8 cellular contexts compared by ENCODE assay signal in the genomic region with DNA sequence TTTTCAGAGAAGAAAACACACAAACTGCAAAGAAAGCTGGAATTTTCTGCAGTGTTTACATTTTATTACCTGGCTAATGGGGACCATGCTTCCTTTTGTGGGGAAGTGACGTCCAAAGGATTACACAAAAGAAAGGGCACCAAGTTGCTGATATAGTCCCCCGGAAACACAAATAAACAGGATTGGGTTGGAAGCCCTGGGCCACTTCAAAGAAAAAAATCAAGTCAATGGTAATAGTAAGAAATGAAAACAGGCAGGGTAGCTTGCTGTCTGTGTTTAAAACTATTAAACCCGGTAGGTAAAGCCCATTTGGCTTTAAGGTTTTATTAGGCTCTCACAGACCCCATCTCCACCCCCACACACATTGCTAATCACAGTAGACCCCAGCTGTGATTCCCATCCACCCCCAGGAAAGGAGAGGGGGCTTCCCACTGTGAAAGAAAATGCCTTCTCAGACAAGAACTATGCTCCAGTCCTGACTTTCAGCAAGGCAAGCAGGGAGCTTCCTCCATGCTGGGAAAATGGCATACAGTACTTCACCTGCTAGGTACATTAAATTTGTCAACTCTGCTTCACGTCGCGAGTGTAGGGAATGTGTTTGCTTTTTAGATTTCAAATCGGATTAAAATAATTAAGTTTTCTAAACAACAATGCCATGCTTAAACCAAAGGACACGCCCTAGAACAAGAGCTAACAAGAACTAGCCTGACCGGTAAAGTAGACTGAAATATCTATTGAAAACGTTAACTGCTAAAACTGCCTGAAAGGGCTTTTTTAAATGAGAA. TPM values are rescaled to one million over a fixed set of nuclear protein-coding genes. Genes with fewer than 3 reads are reported as not detected.
DNase-seq lines count a peak whose midpoint lies in the region; ATAC-seq lines count a peak whose summit lies in the region.

No MANE protein-coding gene starts in this region.

- H3K9me3 Mint-ChIP-seq in naive thymus-derived CD4-positive, alpha-beta T cell, result peaks cover 0 to 4% (median 0%) of the 10 kb centered on the region in 11 donors

- H3K36me3 Mint-ChIP-seq in naive thymus-derived CD4-positive, alpha-beta T cell, result peaks cover 0 to 4% (median 0%) of the 10 kb centered on the region in 5 donors

- peaks cover 35 to 68% (median 47%) of the 10 kb centered on the region in 5 donors for H3K27me3 Mint-ChIP-seq in naive thymus-derived CD4-positive, alpha-beta T cell

- no peaks in the 10 kb centered on the region for H3K27me3 ChIP-seq in effector memory CD4-positive, alpha-beta T cell (replicated peaks; ENCODE audit: control insufficient read depth, insufficient read depth, low read length, poor library complexity, severe bottlenecking)
- H3K27me3 ChIP-seq in naive thymus-derived CD4-positive, alpha-beta T cell (ENCODE audit: control insufficient read depth in 2 of 2, insufficient read depth in 2 of 2, low read length in 2 of 2), result peaks cover 0 to 6% of the 10 kb centered on the region in 2 donors

- H3K4me3 Mint-ChIP-seq in naive thymus-derived CD4-positive, alpha-beta T cell, result peak overlapping the region; percentile 79 to 97 (median 90)

- peaks cover 20% of the 10 kb centered on the region for H3K4me1 ChIP-seq in effector memory CD4-positive, alpha-beta T cell (ENCODE audit: control insufficient read depth, insufficient read depth, low read length, poor library complexity, severe bottlenecking)
- peaks cover 8 to 10% of the 10 kb centered on the region in 2 donors for H3K4me1 ChIP-seq in naive thymus-derived CD4-positive, alpha-beta T cell (ENCODE audit: control insufficient read depth in 2 of 2, insufficient read depth in 2 of 2, low read length in 2 of 2)

- no peak overlapping the region for H3K27ac ChIP-seq in effector memory CD4-positive, alpha-beta T cell (ENCODE audit: insufficient read depth, low read length, poor library complexity, severe bottlenecking)
- H3K27ac ChIP-seq in naive thymus-derived CD4-positive, alpha-beta T cell (ENCODE audit: low read depth, low read length), result no peak overlapping the region

- CTCF ChIA-PET in naive thymus-derived CD4-positive, alpha-beta T cell (lab: Charles Lee), result interaction anchor here (0.6 to 2.7 kb wide), 3 partner anchors 106 to 413 kb away, joined by 3 to 16 read pairs (median 6); no protein-coding TSS in a partner anchor

- H3K4me1 Mint-ChIP-seq in naive thymus-derived CD4-positive, alpha-beta T cell, result peaks cover 14 to 27% (median 20%) of the 10 kb centered on the region in 7 donors

- no peak for ATAC-seq in naive thymus-derived CD4-positive, alpha-beta T cell
- ATAC-seq in HG02938 (IDR thresholded peaks at IDR 0.05; ENCODE audit: unreplicated experiment) (no peak), GM19035 (IDR thresholded peaks at IDR 0.05; ENCODE audit: unreplicated experiment) (no peak), esophagus mucosa (no peak)

- H3K27ac Mint-ChIP-seq in naive thymus-derived CD4-positive, alpha-beta T cell, result peak overlapping the region in 1 of 9 donors; percentile 51

- intact Hi-C loops in naive thymus-derived CD4-positive, alpha-beta T cell (cut with micrococcal nuclease), result loop anchor here (2.0 to 5.0 kb wide), 12 partner anchors 56 to 1354 kb away; partner anchors contain the start of genes CCDC28A (in 2 of the 2), HEBP2 (in 2 of the 2), ABRACL (in 1 of the 2) and ARFGEF3 (in 1 of the 2)

- peak overlapping the region; percentile 49; the same call in 1 of the 2 replicates for H3K4me3 ChIP-seq in GM08714 (ENCODE audit: low read length)
- H3K4me3 ChIP-seq in effector memory CD4-positive, alpha-beta T cell (ENCODE audit: insufficient read depth, low read depth, low read length, poor library complexity, severe bottlenecking), result peak overlapping the region; percentile 63
- H3K4me3 ChIP-seq in naive thymus-derived CD4-positive, alpha-beta T cell (ENCODE audit: low read length), result peak overlapping the region; percentile 60

- no peaks in the 10 kb centered on the region for H3K9me3 ChIP-seq in effector memory CD4-positive, alpha-beta T cell (ENCODE audit: control insufficient read depth, low read length)
- no peaks in the 10 kb centered on the region for H3K9me3 ChIP-seq in naive thymus-derived CD4-positive, alpha-beta T cell (ENCODE audit: control insufficient read depth in 2 of 3, low read length in 3 of 3)

- POLR2A ChIA-PET in naive thymus-derived CD4-positive, alpha-beta T cell (lab: Charles Lee), result interaction anchor here (1.0 to 1.4 kb wide), 2 partner anchors 100 to 103 kb away, joined by 3 to 5 read pairs; no protein-coding TSS in a partner anchor

- DNase-seq in NCI-H748 (lab: John Stamatoyannopoulos, UW; ENCODE audit: unreplicated experiment) (peak; percentile 83), AG20443 (ENCODE audit: low spot score) (no peak)
- no peak for DNase-seq in effector memory CD4-positive, alpha-beta T cell
- no peak for DNase-seq in naive thymus-derived CD4-positive, alpha-beta T cell

- no peaks in the 10 kb centered on the region for H3K36me3 ChIP-seq in effector memory CD4-positive, alpha-beta T cell (ENCODE audit: control insufficient read depth, insufficient read depth, low read length)
- no peaks in the 10 kb centered on the region for H3K36me3 ChIP-seq in naive thymus-derived CD4-positive, alpha-beta T cell (ENCODE audit: control insufficient read depth in 2 of 3, insufficient read depth in 3 of 3, low read length in 3 of 3)

RNA-seq across cellular contexts. Expression of gene PERP, which starts 1.1 kb away (rescaled TPM):
- 1 to 10 TPM in 2 of 5 experiments, under 1 TPM in 3; 0.45 to 5.9 (median 0.46) TPM for total RNA-seq in naive thymus-derived CD4-positive, alpha-beta T cell
- under 1 TPM; 0.11 to 0.17 TPM for polyA plus RNA-seq in naive thymus-derived CD4-positive, alpha-beta T cell
- total RNA-seq in esophagus mucosa, result 675 TPM

RNA-seq across cellular contexts. Expression of gene ARFGEF3, which starts 55.7 kb away (rescaled TPM):
- total RNA-seq in naive thymus-derived CD4-positive, alpha-beta T cell, result under 1 TPM in 3 of 5 experiments, not detected in 2; 0.02 to 0.15 (median 0.03) TPM
- polyA plus RNA-seq in naive thymus-derived CD4-positive, alpha-beta T cell, result not detected
- 1.2 TPM for total RNA-seq in esophagus mucosa

Comparison
In these comparisons a context has a peak if more than half of its experiments do, and no peak if none do; other contexts are left out.
1. RNA of gene PERP, which starts 1.1 kb away (total RNA-seq): 675 TPM in esophagus mucosa (single experiment); 0.45 to 5.9 TPM in naive thymus-derived CD4-positive, alpha-beta T cell; every median in the first group is over 10 times any median in the second.
2. Peak in every context shown above with its lines, with median percentiles within 50 percentile points of each other: H3K4me3 ChIP-seq.